Comparison of ENCODE assay signal across 8 cellular contexts in genomic region chr9:74773886-74774479, GRCh38.
DNase-seq lines count a peak whose midpoint lies in the region; ATAC-seq and TF ChIP-seq lines count a peak whose summit lies in the region.

No MANE protein-coding gene starts in this region.

- no peak overlapping the region for H2BK15ac ChIP-seq in IMR-90 (ENCODE audit: low read depth, low read length)

- H3K9me1 ChIP-seq in IMR-90 (ENCODE audit: insufficient read depth, low read length) = no peaks in the 10 kb centered on the region

- H3K14ac ChIP-seq in IMR-90 (replicated peaks; ENCODE audit: low read depth, low read length) = no peak overlapping the region

- H3F3A ChIP-seq in neural progenitor cell (ENCODE audit: low read depth) = no peaks in the 10 kb centered on the region

- dilution Hi-C loops in IMR-90 (cut with HindIII; ENCODE audit: low sequenced_read_pairs, unreplicated experiment) = no loop called here

- no peak overlapping the region for H3K4ac ChIP-seq in IMR-90 (ENCODE audit: low read depth, low read length)

- H4K91ac ChIP-seq in IMR-90 (ENCODE audit: insufficient read depth, low read depth, low read length) = no peak overlapping the region

- H3K56ac ChIP-seq in IMR-90 (ENCODE audit: extremely low read depth, insufficient read depth, low read length) = no peak overlapping the region

- no peak overlapping the region for H2AK5ac ChIP-seq in IMR-90 (ENCODE audit: low read depth, low read length)

- H4K5ac ChIP-seq in IMR-90 (ENCODE audit: low read depth, low read length) = no peak overlapping the region

- H3K4me3 Mint-ChIP-seq in activated T-helper 1 cell treated with anti-CD3 and anti-CD28 coated beads, Interleukin-12 subunit alpha, Interleukin-12 subunit beta, Interleukin-2, Interleukin-4 antibody, amounts not matched to agents 30 ng/mL and 10 ng/mL and 1 ng/mL, durations not matched to agents 14 hours and 24 hours and 36 hours = no peak overlapping the region
- H3K4me3 Mint-ChIP-seq in neural progenitor cell = no peak overlapping the region

- H4K20me1 ChIP-seq in IMR-90 (ENCODE audit: insufficient read depth, low read length) (no peaks in the 10 kb centered on the region), neural progenitor cell (ENCODE audit: low read depth) (no peaks in the 10 kb centered on the region)

- H2BK120ac ChIP-seq in IMR-90 (ENCODE audit: low read depth, low read length) = no peak overlapping the region

- H3K79me2 ChIP-seq in neural progenitor cell (ENCODE audit: low read depth) = no peaks in the 10 kb centered on the region

- H3K9ac ChIP-seq in IMR-90 (ENCODE audit: low read depth, low read length) (no peak overlapping the region), neural progenitor cell (no peak overlapping the region)

- H3K4me1 ChIP-seq in IMR-90 (ENCODE audit: control insufficient read depth, insufficient read depth, low read length) (no peaks in the 10 kb centered on the region), Panc1 (ENCODE audit: control insufficient read depth, insufficient read depth, low read length) (no peaks in the 10 kb centered on the region), neural progenitor cell (no peaks in the 10 kb centered on the region)

- intact Hi-C loops in IMR-90 (cut with micrococcal nuclease) = no loop called here
- intact Hi-C loops in Panc1 (cut with micrococcal nuclease; ENCODE audit: unreplicated experiment) = loop anchor here (1.0 to 10.0 kb wide), 3 partner anchors 181 to 303 kb away; partner anchors contain the start of gene C9orf40
- intact Hi-C loops in activated T-helper 1 cell treated with anti-CD3 and anti-CD28 coated beads, Interleukin-12 subunit alpha, Interleukin-12 subunit beta, Interleukin-2, Interleukin-4 antibody, amounts not matched to agents 30 ng/mL and 10 ng/mL and 1 ng/mL, durations not matched to agents 14 hours and 24 hours and 36 hours (cut with micrococcal nuclease) = loop anchor here (1.0 to 10.0 kb wide), 7 partner anchors 113 to 1622 kb away; partner anchors contain the start of genes ANXA1, CARNMT1 and TRPM6

- H2BK5ac ChIP-seq in IMR-90 (ENCODE audit: low read depth, low read length, poor library complexity, severe bottlenecking) = no peak overlapping the region

- TF ChIP-seq CTCF in BJ (IDR thresholded peaks at IDR 0.05; ENCODE audit: insufficient read depth, low read depth, low read length) = peak; percentile 88
- TF ChIP-seq CTCF in IMR-90 (conservative IDR thresholded peaks at IDR 0.05; ENCODE audit: low read depth, low read length) = peak; percentile 89
- TF ChIP-seq CTCF in Panc1 (IDR thresholded peaks at IDR 0.05) = peak; percentile 86
- peak; percentile 91 for TF ChIP-seq CTCF in fibroblast of the aortic adventitia (IDR thresholded peaks at IDR 0.05; ENCODE audit: insufficient read depth, low read length)
- peak; percentile 98 for TF ChIP-seq CTCF in neural progenitor cell (IDR thresholded peaks at IDR 0.05)

- peaks cover 20% of the 10 kb centered on the region for H3K4me1 Mint-ChIP-seq in activated T-helper 1 cell treated with anti-CD3 and anti-CD28 coated beads, Interleukin-12 subunit alpha, Interleukin-12 subunit beta, Interleukin-2, Interleukin-4 antibody, amounts not matched to agents 30 ng/mL and 10 ng/mL and 1 ng/mL, durations not matched to agents 14 hours and 24 hours and 36 hours (ENCODE audit: low read depth)
- H3K4me1 Mint-ChIP-seq in neural progenitor cell = no peaks in the 10 kb centered on the region

- ATAC-seq in IMR-90 (ENCODE audit: low read depth) (peak; percentile 83), Panc1 (peak; percentile 72; the same call in 1 of the 2 replicates)

- H2AK9ac ChIP-seq in IMR-90 (replicated peaks; ENCODE audit: low read depth, low read length, poor library complexity) = no peak overlapping the region

- H3K36me3 ChIP-seq in BJ (ENCODE audit: control insufficient read depth, insufficient read depth, low read length) (no peaks in the 10 kb centered on the region), IMR-90 (ENCODE audit: control insufficient read depth, insufficient read depth, low read length) (no peaks in the 10 kb centered on the region), Panc1 (ENCODE audit: control insufficient read depth, insufficient read depth, low read length) (no peaks in the 10 kb centered on the region), neural progenitor cell (no peaks in the 10 kb centered on the region)

- H4K8ac ChIP-seq in IMR-90 (ENCODE audit: low read depth in 2 of 2, low read length in 2 of 2) = no peak overlapping the region

- H2BK20ac ChIP-seq in IMR-90 (ENCODE audit: low read depth, low read length) = no peak overlapping the region

- H2AFZ ChIP-seq in IMR-90 (replicated peaks; ENCODE audit: low read length, poor library complexity) = no peak overlapping the region
- no peak overlapping the region for H2AFZ ChIP-seq in neural progenitor cell (replicated peaks)

- peaks cover 10% of the 10 kb centered on the region for H3K27me3 Mint-ChIP-seq in activated T-helper 1 cell treated with anti-CD3 and anti-CD28 coated beads, Interleukin-12 subunit alpha, Interleukin-12 subunit beta, Interleukin-2, Interleukin-4 antibody, amounts not matched to agents 30 ng/mL and 10 ng/mL and 1 ng/mL, durations not matched to agents 14 hours and 24 hours and 36 hours (ENCODE audit: insufficient read depth)
- H3K27me3 Mint-ChIP-seq in neural progenitor cell (ENCODE audit: insufficient read depth, low read depth) = peaks cover 2% of the 10 kb centered on the region

- H3K4me3 ChIP-seq in BJ (ENCODE audit: low read depth, low read length) (no peak overlapping the region), IMR-90 (ENCODE audit: insufficient read depth, low read depth, low read length) (no peak overlapping the region), Panc1 (ENCODE audit: low read depth in 2 of 2, low read length in 2 of 2) (no peak overlapping the region), fibroblast of the aortic adventitia (ENCODE audit: low read depth, low read length) (no peak overlapping the region), neural progenitor cell (no peak overlapping the region)

- POLR2A ChIA-PET in BJ (lab: Charles Lee) (no interaction called here), IMR-90 (lab: Charles Lee; ENCODE audit: unreplicated experiment) (no interaction called here), Panc1 (lab: Charles Lee) (no interaction called here)

- H3K36me3 Mint-ChIP-seq in activated T-helper 1 cell treated with anti-CD3 and anti-CD28 coated beads, Interleukin-12 subunit alpha, Interleukin-12 subunit beta, Interleukin-2, Interleukin-4 antibody, amounts not matched to agents 30 ng/mL and 10 ng/mL and 1 ng/mL, durations not matched to agents 14 hours and 24 hours and 36 hours (ENCODE audit: low read depth) = no peaks in the 10 kb centered on the region
- H3K36me3 Mint-ChIP-seq in neural progenitor cell = no peaks in the 10 kb centered on the region

- H3K9me3 ChIP-seq in IMR-90 (ENCODE audit: control insufficient read depth, insufficient read depth, low read length) (no peaks in the 10 kb centered on the region), Panc1 (ENCODE audit: control insufficient read depth, insufficient read depth, low read depth, low read length) (no peaks in the 10 kb centered on the region), neural progenitor cell (ENCODE audit: low read depth) (no peaks in the 10 kb centered on the region)

- no peak overlapping the region for H3K27ac Mint-ChIP-seq in activated T-helper 1 cell treated with anti-CD3 and anti-CD28 coated beads, Interleukin-12 subunit alpha, Interleukin-12 subunit beta, Interleukin-2, Interleukin-4 antibody, amounts not matched to agents 30 ng/mL and 10 ng/mL and 1 ng/mL, durations not matched to agents 14 hours and 24 hours and 36 hours
- H3K27ac Mint-ChIP-seq in neural progenitor cell = no peak overlapping the region

- H3K27me3 ChIP-seq in BJ (ENCODE audit: control insufficient read depth, insufficient read depth, low read length) = no peaks in the 10 kb centered on the region
- no peaks in the 10 kb centered on the region for H3K27me3 ChIP-seq in IMR-90 (ENCODE audit: control insufficient read depth, insufficient read depth, low read length)
- no peaks in the 10 kb centered on the region for H3K27me3 ChIP-seq in Panc1 (ENCODE audit: control insufficient read depth, insufficient read depth, low read length)
- no peaks in the 10 kb centered on the region for H3K27me3 ChIP-seq in neural progenitor cell

- no peaks in the 10 kb centered on the region for H3K79me1 ChIP-seq in IMR-90 (ENCODE audit: low read depth in 1 of 2, low read length in 2 of 2)

- DNase-seq in BJ (ENCODE audit: low read depth) (no peak), GM19238 (ENCODE audit: insufficient read length, low spot score) (peak; percentile 19), IMR-90 (peak; percentile 73), Panc1 (ENCODE audit: low read depth, low spot score) (peak; percentile 39), fibroblast of the aortic adventitia (ENCODE audit: low read depth) (peak; percentile 85), neural progenitor cell (ENCODE audit: low spot score) (peak; percentile 84), substantia nigra (lab: John Stamatoyannopoulos, UW) (peak in 42 of 49 donors; percentile 9 to 83 (median 58))
- peak; percentile 47 for DNase-seq in activated T-helper 1 cell treated with anti-CD3 and anti-CD28 coated beads, Interleukin-12 subunit alpha, Interleukin-12 subunit beta, Interleukin-2, Interleukin-4 antibody, amounts not matched to agents 30 ng/mL and 10 ng/mL and 1 ng/mL, durations not matched to agents 14 hours and 24 hours and 36 hours (ENCODE audit: low spot score)

- H3K18ac ChIP-seq in IMR-90 (ENCODE audit: low read depth, low read length) = no peak overlapping the region

- H3K4me2 ChIP-seq in IMR-90 (ENCODE audit: low read depth, low read length) = no peak overlapping the region
- no peak overlapping the region for H3K4me2 ChIP-seq in neural progenitor cell

- BruUV-seq in IMR-90 (replicated peaks; lab: Mats Ljungman, UMichigan) (no TSS peak), Panc1 (replicated peaks; lab: Mats Ljungman, UMichigan) (no TSS peak)

- TF ChIP-seq POLR2A in IMR-90 (IDR thresholded peaks at IDR 0.05; ENCODE audit: low read depth, low read length) = no peak

- H3K23ac ChIP-seq in IMR-90 (ENCODE audit: low read depth, low read length) = no peak overlapping the region

- peak; percentile 82 for TF ChIP-seq RAD21 in IMR-90 (IDR thresholded peaks at IDR 0.05; ENCODE audit: low read length)

- in situ Hi-C loops in IMR-90 (cut with MboI; ENCODE audit: low sequenced_read_pairs) = loop anchor here (5.0 kb wide), 1 partner anchor 303 kb away; no protein-coding TSS in a partner anchor
- in situ Hi-C loops in Panc1 (cut with HindIII; ENCODE audit: low pct_unique_long_range_greater_than_20kb, low sequenced_read_pairs) = no loop called here

- WGBS in IMR-90 (ENCODE audit: extremely low coverage in 2 of 2, insufficient read length in 1 of 2), 2 experiments = no CpG with 5 or more reads among the region's 8 CpGs

- CTCF ChIA-PET in BJ (lab: Yijun Ruan, JAX) = interaction anchor here (0.6 to 10.3 kb wide), 30 partner anchors 10 to 1593 kb away, joined by 3 to 196 read pairs (median 5); partner anchors contain the start of genes CARNMT1, NMRK1 and OSTF1
- CTCF ChIA-PET in IMR-90 (lab: Yijun Ruan, JAX) = interaction anchor here (0.6 to 1.7 kb wide), 19 partner anchors 9 to 1916 kb away, joined by 3 to 6 read pairs (median 3); no protein-coding TSS in a partner anchor
- CTCF ChIA-PET in Panc1 (lab: Charles Lee) = interaction anchor here (0.5 kb wide), 1 partner anchor 1862 kb away, joined by 4 read pairs; no protein-coding TSS in a partner anchor

- no peak overlapping the region for H3K27ac ChIP-seq in IMR-90 (ENCODE audit: insufficient read depth, low read length)
- H3K27ac ChIP-seq in Panc1 (ENCODE audit: low read length) = no peak overlapping the region
- no peak overlapping the region for H3K27ac ChIP-seq in neural progenitor cell
- no peak overlapping the region for H3K27ac ChIP-seq in substantia nigra (ENCODE audit: low read depth, low read length, poor library complexity, severe bottlenecking)

- peaks cover 6% of the 10 kb centered on the region for H3K9me3 Mint-ChIP-seq in activated T-helper 1 cell treated with anti-CD3 and anti-CD28 coated beads, Interleukin-12 subunit alpha, Interleukin-12 subunit beta, Interleukin-2, Interleukin-4 antibody, amounts not matched to agents 30 ng/mL and 10 ng/mL and 1 ng/mL, durations not matched to agents 14 hours and 24 hours and 36 hours
- H3K9me3 Mint-ChIP-seq in neural progenitor cell = no peaks in the 10 kb centered on the region
